35 cellular contexts compared by ENCODE assay signal in the genomic region with DNA sequence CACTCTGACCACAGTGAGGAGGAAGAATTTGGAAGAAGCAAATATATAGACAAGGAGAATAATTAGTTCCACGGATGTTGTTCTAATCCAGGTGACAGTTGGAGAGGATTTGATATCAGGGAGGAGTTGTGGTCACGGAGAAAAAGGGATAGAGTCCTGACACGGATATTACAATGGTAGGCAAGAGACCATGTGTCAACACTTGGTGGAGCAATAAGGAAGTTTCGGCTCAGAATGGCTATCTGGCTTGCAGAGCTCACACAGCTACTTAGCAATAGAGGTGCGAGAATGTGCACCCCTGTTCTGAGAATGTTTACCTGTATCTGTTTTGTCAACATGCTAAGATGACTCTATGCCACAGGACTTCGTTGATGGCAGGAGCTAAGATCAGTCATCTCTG. TPM values are rescaled to one million over a fixed set of nuclear protein-coding genes. Genes with fewer than 3 reads are reported as not detected.
"Had no signal": no experiment of that assay in that cellular context is flagged by ENCODE, and none has a peak within 500 bp of the region (broad histone marks: within the 10 kb centered on the region; RNA-seq: fewer than 3 reads in every experiment).

No MANE protein-coding gene starts in this region.

- FAIRE-seq: islet of Langerhans, kidney, urothelium cell line had no signal

- H3K4me3 ChIP-seq: left ventricle myocardium inferior, lung, ovary, right atrium auricular region, right lobe of liver, suprapubic skin, thoracic aorta, tibial artery, upper lobe of right lung had no signal

- H3K27ac Mint-ChIP-seq: immature natural killer cell; mesothelial cell of epicardium; naive thymus-derived CD4-positive, alpha-beta T cell; natural killer cell treated with Interleukin-12 subunit alpha and Interleukin-12 subunit beta and Interleukin-15 and Interleukin-18, amount 100 ng/mL, for 72 hours; progenitor cell of endocrine pancreas; stimulated activated effector memory CD8-positive, alpha-beta T cell treated with anti-CD3 and anti-CD28 coated beads, Interleukin-12 subunit alpha, Interleukin-12 subunit beta, amount 100 ng/mL, for 72 hours; stimulated activated naive CD8-positive, alpha-beta T cell treated with anti-CD3 and anti-CD28 coated beads, Interleukin-15, Interleukin-2, amounts not matched to agents 100 ng/mL and 50 ng/mL, for 24 hours had no signal

- H3K27ac ChIP-seq: left ventricle myocardium inferior, ovary, right atrium auricular region, right lobe of liver, suprapubic skin, thoracic aorta, tibial artery, upper lobe of right lung had no signal

- H3K36me3 ChIP-seq: left ventricle myocardium inferior, ovary, right atrium auricular region, right lobe of liver, suprapubic skin, thoracic aorta, tibial artery, upper lobe of right lung had no signal

- H3K4me1 Mint-ChIP-seq: immature natural killer cell; mesothelial cell of epicardium; stimulated activated effector memory CD8-positive, alpha-beta T cell treated with anti-CD3 and anti-CD28 coated beads, Interleukin-12 subunit alpha, Interleukin-12 subunit beta, amount 100 ng/mL, for 72 hours had no signal

- H3K4me1 ChIP-seq: left ventricle myocardium inferior, right atrium auricular region, right lobe of liver, suprapubic skin, tibial artery, upper lobe of right lung had no signal

- H3K9me3 ChIP-seq: left ventricle myocardium inferior, ovary, right atrium auricular region, right lobe of liver, suprapubic skin, thoracic aorta, tibial artery, upper lobe of right lung had no signal

- H3K27me3 ChIP-seq: ovary, right atrium auricular region, right lobe of liver, suprapubic skin, tibial artery had no signal

- H3K4me3 Mint-ChIP-seq: immature natural killer cell; mesothelial cell of epicardium; naive thymus-derived CD4-positive, alpha-beta T cell; natural killer cell treated with Interleukin-12 subunit alpha and Interleukin-12 subunit beta and Interleukin-15 and Interleukin-18, amount 100 ng/mL, for 72 hours; stimulated activated effector memory CD8-positive, alpha-beta T cell treated with anti-CD3 and anti-CD28 coated beads, Interleukin-12 subunit alpha, Interleukin-12 subunit beta, amount 100 ng/mL, for 72 hours; stimulated activated naive CD8-positive, alpha-beta T cell treated with anti-CD3 and anti-CD28 coated beads, Interleukin-15, Interleukin-2, amounts not matched to agents 100 ng/mL and 50 ng/mL, for 24 hours had no signal

- H3K36me3 Mint-ChIP-seq: immature natural killer cell; mesothelial cell of epicardium; natural killer cell treated with Interleukin-12 subunit alpha and Interleukin-12 subunit beta and Interleukin-15 and Interleukin-18, amount 100 ng/mL, for 72 hours; stimulated activated effector memory CD8-positive, alpha-beta T cell treated with anti-CD3 and anti-CD28 coated beads, Interleukin-12 subunit alpha, Interleukin-12 subunit beta, amount 100 ng/mL, for 72 hours had no signal

- DNase-seq: hypothalamus; immature natural killer cell; kidney; left ventricle myocardium inferior; mesendoderm; naive thymus-derived CD4-positive, alpha-beta T cell; ovary; right lobe of liver; stimulated activated CD4-positive, alpha-beta T cell treated with anti-CD3 and anti-CD28 coated beads, Interleukin-12 subunit alpha, Interleukin-12 subunit beta, amount 100 ng/mL, for 4 hours; stimulated activated CD4-positive, alpha-beta T cell treated with anti-CD3 and anti-CD28 coated beads, Interleukin-15, amount 100 ng/mL, for 24 hours; stimulated activated CD4-positive, alpha-beta T cell treated with anti-CD3 and anti-CD28 coated beads, Interleukin-4, amount 100 ng/mL, for 24 hours; stimulated activated naive CD4-positive, alpha-beta T cell; tibial artery; trophoblast cell; upper lobe of right lung had no signal

- ATAC-seq: naive thymus-derived CD4-positive, alpha-beta T cell; natural killer cell treated with Interleukin-12 subunit alpha and Interleukin-12 subunit beta and Interleukin-15 and Interleukin-18, amount 100 ng/mL, for 72 hours; right lobe of liver; stimulated activated effector memory CD8-positive, alpha-beta T cell treated with anti-CD3 and anti-CD28 coated beads, Interleukin-12 subunit alpha, Interleukin-12 subunit beta, amount 100 ng/mL, for 72 hours; upper lobe of right lung had no signal

- H3K9me3 Mint-ChIP-seq: immature natural killer cell; mesothelial cell of epicardium; stimulated activated effector memory CD8-positive, alpha-beta T cell treated with anti-CD3 and anti-CD28 coated beads, Interleukin-12 subunit alpha, Interleukin-12 subunit beta, amount 100 ng/mL, for 72 hours; stimulated activated naive CD8-positive, alpha-beta T cell treated with anti-CD3 and anti-CD28 coated beads, Interleukin-15, Interleukin-2, amounts not matched to agents 100 ng/mL and 50 ng/mL, for 24 hours had no signal

RNA-seq across cellular contexts. Expression of a gene that starts 10.4 kb away (rescaled TPM):
- total RNA-seq: kidney; left ventricle myocardium inferior; lung; mesothelial cell of epicardium; mononuclear cell; myocyte; naive thymus-derived CD4-positive, alpha-beta T cell; natural killer cell treated with Interleukin-12 subunit alpha and Interleukin-12 subunit beta and Interleukin-15 and Interleukin-18, amount 100 ng/mL, for 72 hours; omental fat pad; ovary; progenitor cell of endocrine pancreas; pulmonary artery endothelial cell; renal cortical epithelial cell; right atrium auricular region; right lobe of liver; subcutaneous adipose tissue; thoracic aorta; upper lobe of right lung had no signal
- polyA plus RNA-seq: immature natural killer cell; lung; naive thymus-derived CD4-positive, alpha-beta T cell; neural cell; ovary had no signal

RNA-seq across cellular contexts. Expression of a gene that starts 25.5 kb away (rescaled TPM):
- total RNA-seq: kidney; left ventricle myocardium inferior; lower leg skin; lung; mesothelial cell of epicardium; mononuclear cell; myocyte; naive thymus-derived CD4-positive, alpha-beta T cell; natural killer cell treated with Interleukin-12 subunit alpha and Interleukin-12 subunit beta and Interleukin-15 and Interleukin-18, amount 100 ng/mL, for 72 hours; omental fat pad; ovary; progenitor cell of endocrine pancreas; pulmonary artery endothelial cell; renal cortical epithelial cell; right atrium auricular region; right lobe of liver; skeletal muscle tissue; subcutaneous adipose tissue; suprapubic skin; thoracic aorta; upper lobe of right lung had no signal
- polyA plus RNA-seq: immature natural killer cell; lung; naive thymus-derived CD4-positive, alpha-beta T cell; neural cell; ovary had no signal

RNA-seq across cellular contexts. Expression of a gene that starts 34.1 kb away (rescaled TPM):
- total RNA-seq: kidney; left ventricle myocardium inferior; lower leg skin; lung; mesothelial cell of epicardium; mononuclear cell; myocyte; naive thymus-derived CD4-positive, alpha-beta T cell; natural killer cell treated with Interleukin-12 subunit alpha and Interleukin-12 subunit beta and Interleukin-15 and Interleukin-18, amount 100 ng/mL, for 72 hours; omental fat pad; ovary; progenitor cell of endocrine pancreas; pulmonary artery endothelial cell; renal cortical epithelial cell; right atrium auricular region; right lobe of liver; subcutaneous adipose tissue; suprapubic skin; thoracic aorta; upper lobe of right lung had no signal
- polyA plus RNA-seq: immature natural killer cell; lung; naive thymus-derived CD4-positive, alpha-beta T cell; neural cell; ovary had no signal

RNA-seq across cellular contexts. Expression of a gene that starts 50.3 kb away (rescaled TPM):
- total RNA-seq: kidney; left ventricle myocardium inferior; lower leg skin; lung; mesothelial cell of epicardium; mononuclear cell; myocyte; naive thymus-derived CD4-positive, alpha-beta T cell; natural killer cell treated with Interleukin-12 subunit alpha and Interleukin-12 subunit beta and Interleukin-15 and Interleukin-18, amount 100 ng/mL, for 72 hours; omental fat pad; ovary; progenitor cell of endocrine pancreas; pulmonary artery endothelial cell; renal cortical epithelial cell; right atrium auricular region; right lobe of liver; skeletal muscle tissue; subcutaneous adipose tissue; suprapubic skin; thoracic aorta; upper lobe of right lung had no signal
- polyA plus RNA-seq: immature natural killer cell; naive thymus-derived CD4-positive, alpha-beta T cell; neural cell; ovary had no signal

RNA-seq across cellular contexts. Expression of a gene that starts 53.1 kb away (rescaled TPM):
- total RNA-seq: kidney; left ventricle myocardium inferior; lower leg skin; lung; mesothelial cell of epicardium; mononuclear cell; myocyte; naive thymus-derived CD4-positive, alpha-beta T cell; natural killer cell treated with Interleukin-12 subunit alpha and Interleukin-12 subunit beta and Interleukin-15 and Interleukin-18, amount 100 ng/mL, for 72 hours; omental fat pad; ovary; progenitor cell of endocrine pancreas; pulmonary artery endothelial cell; renal cortical epithelial cell; right atrium auricular region; right lobe of liver; skeletal muscle tissue; subcutaneous adipose tissue; suprapubic skin; thoracic aorta; upper lobe of right lung had no signal
- polyA plus RNA-seq: immature natural killer cell; lung; naive thymus-derived CD4-positive, alpha-beta T cell; neural cell; ovary had no signal
